In genomic region chr19:8576273-8576993, GRCh38 we compare ENCODE assay signal across 9 cellular contexts. TPM values are rescaled to one million over a fixed set of nuclear protein-coding genes. Genes with fewer than 3 reads are reported as not detected.
DNase-seq lines count a peak whose midpoint lies in the region; ATAC-seq, FAIRE-seq and TF ChIP-seq lines count a peak whose summit lies in the region.
"Had no signal": no experiment of that assay in that cellular context is flagged by ENCODE, and none has a peak within 500 bp of the region (broad histone marks: within the 10 kb centered on the region; RNA-seq: fewer than 3 reads in every experiment).

No MANE protein-coding gene starts in this region.

- H3K9me3 ChIP-seq in A549 = no peaks in the 10 kb centered on the region

- no peak for TF ChIP-seq EP300 in A549 (IDR thresholded peaks at IDR 0.05)

- POLR2A ChIA-PET in A549 (lab: Yijun Ruan, JAX) = no interaction called here

- CTCF ChIA-PET in A549 (lab: Yijun Ruan, JAX) = interaction anchor here (2.9 to 4.8 kb wide), 2 partner anchors 10 to 51 kb away, joined by 12 to 16 read pairs; no protein-coding TSS in a partner anchor

- H3K4me2 ChIP-seq in A549 = no peak overlapping the region

- H3K4me1 ChIP-seq in A549 = peaks cover 23% of the 10 kb centered on the region

- no peak for TF ChIP-seq CTCF in A549 (IDR thresholded peaks at IDR 0.05)

- TF ChIP-seq POLR2A in A549 (IDR thresholded peaks at IDR 0.05; ENCODE audit: low read length) = no peak

- DNase-seq in A549 (ENCODE audit: low read depth in 1 of 2, low spot score in 1 of 2) (no peak), Kasumi-1 (lab: John Stamatoyannopoulos, UW) (peak; percentile 89 to 91), medulla oblongata (ENCODE audit: extremely low spot score) (peak; percentile 36), NCI-H345 (lab: John Stamatoyannopoulos, UW) (no peak), DMS 273 (lab: John Stamatoyannopoulos, UW; ENCODE audit: unreplicated experiment) (no peak)
- peak; percentile 52 to 53 for DNase-seq in activated T-cell treated with anti-CD3 and anti-CD28 coated beads, Interleukin-2, amount 50 U/mL, for 48 hours
- DNase-seq: NCI-H1105 treated with DMSO at 0.1 percent for 48 hours had no signal

- whole genome bisulfite sequencing in A549 (ENCODE audit: missing lambda C conversion rate) = 89% methylated on average over 18 of the region's 19 CpGs

- H3K27ac ChIP-seq in A549 = peak overlapping the region; percentile 49 to 76; a peak in 4 of 6 replicates

- H3K4me3 ChIP-seq in A549 = no peak overlapping the region

- ATAC-seq in A549 = no peak
- ATAC-seq in HG03521 (IDR thresholded peaks at IDR 0.05; ENCODE audit: unreplicated experiment) = no peak
- ATAC-seq in HG02588 (IDR thresholded peaks at IDR 0.05; ENCODE audit: unreplicated experiment) = no peak

- FAIRE-seq in A549 (lab: Jason Lieb, UNC) = no peak

- no peak for TF ChIP-seq RAD21 in A549 (conservative IDR thresholded peaks at IDR 0.05 in 1 of 2, IDR thresholded peaks at IDR 0.05 in 1 of 2)

TF ChIP-seq in A549, 52 proteins besides CTCF, POLR2A, EP300 and RAD21:
- TF ChIP-seq EHMT2 (IDR thresholded peaks at IDR 0.05; ENCODE audit: low read depth) (no peak), KDM1A (IDR thresholded peaks at IDR 0.05; ENCODE audit: low read depth) (no peak)
TF ChIP-seq in A549: peak in this region for 0.

RNA-seq across cellular contexts. Expression of gene MYO1F, which starts 0.8 kb away (rescaled TPM):
- 0.37 and 0.95 TPM in 2 replicates for polyA plus RNA-seq in A549 (2011; rRNA removed)
- 0.45 TPM in 2 replicates for polyA plus RNA-seq in A549 (2012; cell fraction: cytosol; rRNA removed)
- 0.60 and 0.76 TPM in 2 replicates for polyA plus RNA-seq in A549 (2012; cell fraction: nucleus; rRNA removed)
- 0.17 to 0.24 TPM (median 0.23 TPM) in 3 replicates for polyA plus RNA-seq in A549 (2017; fragmentation: RNase III; extraction: RNeasy Plus Mini Kit Qiagen cat#74134 plus additional on column Dnase treatment)
- polyA minus RNA-seq in A549 (2011; rRNA and poly(A)+ RNA removed) = 1.2 and 1.9 TPM in 2 replicates

RNA-seq across cellular contexts. Expression of gene ADAMTS10, which starts 34.1 kb away (rescaled TPM):
- polyA plus RNA-seq in A549 (2011; rRNA removed) = 26.7 and 33.2 TPM in 2 replicates
- 23.0 and 34.1 TPM in 2 replicates for polyA plus RNA-seq in A549 (2012; cell fraction: cytosol; rRNA removed)
- 263 and 313 TPM in 2 replicates for polyA plus RNA-seq in A549 (2012; cell fraction: nucleus; rRNA removed)
- 39.0 to 73.0 TPM (median 49.3 TPM) in 3 replicates for polyA plus RNA-seq in A549 (2017; fragmentation: RNase III; extraction: RNeasy Plus Mini Kit Qiagen cat#74134 plus additional on column Dnase treatment)
- 28.3 and 29.4 TPM in 2 replicates for polyA minus RNA-seq in A549 (2011; rRNA and poly(A)+ RNA removed)

RNA-seq across cellular contexts. Expression of gene NFILZ, which starts 54.0 kb away (rescaled TPM):
- polyA plus RNA-seq in A549 (2011; rRNA removed) = not detected in 2 replicates
- polyA plus RNA-seq in A549 (2012; cell fraction: cytosol; rRNA removed) = not detected in 2 replicates
- polyA plus RNA-seq in A549 (2012; cell fraction: nucleus; rRNA removed) = not detected in 2 replicates
- polyA plus RNA-seq in A549 (2017; fragmentation: RNase III; extraction: RNeasy Plus Mini Kit Qiagen cat#74134 plus additional on column Dnase treatment) = not detected in 3 replicates
- polyA minus RNA-seq in A549 (2011; rRNA and poly(A)+ RNA removed) = not detected in 2 replicates

Comparison
In these comparisons a context has a peak if more than half of its experiments do, and no peak if none do; other contexts are left out.
1. DNase-seq: peak in Kasumi-1 (2 of 2), activated T-cell treated with anti-CD3 and anti-CD28 coated beads, Interleukin-2, amount 50 U/mL, for 48 hours (2 of 2) and medulla oblongata (single experiment); none in A549 (0 of 2), NCI-H345 (single experiment) and DMS 273 (single experiment).